Comparison of ENCODE assay signal across 9 cellular contexts in genomic region chr10:78977761-78978305, GRCh38.
DNase-seq lines count a peak whose midpoint lies in the region; ATAC-seq, FAIRE-seq and TF ChIP-seq lines count a peak whose summit lies in the region.
"Had no signal": no experiment of that assay in that cellular context is flagged by ENCODE, and none has a peak within 500 bp of the region (broad histone marks: within the 10 kb centered on the region; RNA-seq: fewer than 3 reads in every experiment).

No MANE protein-coding gene starts in this region.

- H3K4ac ChIP-seq in trophoblast cell (ENCODE audit: low read depth, low read length), result no peak overlapping the region

- no peak overlapping the region for H4K12ac ChIP-seq in trophoblast cell (ENCODE audit: low read depth, low read length)

- H3K9ac ChIP-seq in endothelial cell of umbilical vein (replicated peaks; ENCODE audit: extremely low read depth, insufficient read depth, low read length), result no peak overlapping the region
- H3K9ac ChIP-seq in trophoblast cell (ENCODE audit: low read length), result no peak overlapping the region

- no peak overlapping the region for H3K14ac ChIP-seq in trophoblast cell (ENCODE audit: low read length)

- DNase-seq in Caki2 (ENCODE audit: low read depth) (peak; percentile 92), NCI-H526 treated with DMSO at 0.1 percent for 48 hours (lab: John Stamatoyannopoulos, UW) (peak; percentile 14), endothelial cell of umbilical vein (ENCODE audit: low read depth, low spot score) (no peak), trophoblast cell (peak; percentile 65 to 71), pons (ENCODE audit: low spot score) (no peak), DMS 273 treated with DMSO at 0.1 percent for 48 hours (lab: John Stamatoyannopoulos, UW) (no peak), GM10248 (ENCODE audit: extremely low spot score) (no peak)
- DNase-seq: dermis blood vessel endothelial cell had no signal

- TF ChIP-seq CTCF in endothelial cell of umbilical vein (IDR thresholded peaks at IDR 0.05; ENCODE audit: extremely low read depth in 1 of 2, insufficient read depth in 1 of 2, low read depth in 1 of 2, low read length in 2 of 2) (no peak), GM10248 (IDR thresholded peaks at IDR 0.05; ENCODE audit: control extremely low read depth, extremely low read depth, low read depth, missing control alignments) (no peak)

- no TSS peak for BruUV-seq in endothelial cell of umbilical vein (replicated peaks; lab: Mats Ljungman, UMichigan)

- FAIRE-seq in endothelial cell of umbilical vein (lab: Jason Lieb, UNC), result no peak

- no peak overlapping the region for H3K4me3 ChIP-seq in endothelial cell of umbilical vein (replicated peaks in 1 of 3; ENCODE audit: insufficient read depth in 1 of 3, low read depth in 1 of 3, low read length in 3 of 3)
- H3K4me3 ChIP-seq in trophoblast cell (ENCODE audit: low read depth, low read length), result no peak overlapping the region

- H2AK5ac ChIP-seq in trophoblast cell (ENCODE audit: low read length), result peak overlapping the region; percentile 32

- H3K27ac ChIP-seq in endothelial cell of umbilical vein (ENCODE audit: insufficient read depth, low read depth, low read length), result no peak overlapping the region
- no peak overlapping the region for H3K27ac ChIP-seq in trophoblast cell (ENCODE audit: low read depth, low read length)

- H2BK120ac ChIP-seq in trophoblast cell (ENCODE audit: insufficient read depth, low read length, poor library complexity), result no peak overlapping the region

- H3K4me1 ChIP-seq in endothelial cell of umbilical vein (ENCODE audit: control insufficient read depth, extremely low read depth, insufficient read depth, low read length) (peaks cover 23% of the 10 kb centered on the region), trophoblast cell (ENCODE audit: control insufficient read depth in 1 of 2, insufficient read depth in 2 of 2, low read length in 2 of 2) (peaks cover 24 to 44% of the 10 kb centered on the region in 2 experiments)

- H3K18ac ChIP-seq in trophoblast cell (ENCODE audit: low read length), result no peak overlapping the region

- no peaks in the 10 kb centered on the region for H3K36me3 ChIP-seq in endothelial cell of umbilical vein (ENCODE audit: control insufficient read depth in 2 of 2, extremely low read depth in 1 of 2, insufficient read depth in 2 of 2, low read length in 2 of 2)
- no peaks in the 10 kb centered on the region for H3K36me3 ChIP-seq in trophoblast cell (ENCODE audit: control insufficient read depth in 1 of 2, insufficient read depth in 2 of 2, low read length in 2 of 2)

- intact Hi-C loops in endothelial cell of umbilical vein (cut with micrococcal nuclease), result no loop called here

- WGBS in trophoblast cell (ENCODE audit: extremely low coverage, insufficient coverage, insufficient read length), result no CpG with 5 or more reads among the region's 6 CpGs

- H3K23ac ChIP-seq in trophoblast cell (ENCODE audit: low read length), result no peak overlapping the region

- H4K20me1 ChIP-seq in endothelial cell of umbilical vein (replicated peaks; ENCODE audit: control insufficient read depth, extremely low read depth, insufficient read depth, low read length), result no peaks in the 10 kb centered on the region

- CTCF ChIA-PET in endothelial cell of umbilical vein (lab: Charles Lee) (interaction anchor here (0.7 to 0.8 kb wide), 2 partner anchors 18 to 675 kb away, joined by 3 to 5 read pairs; no protein-coding TSS in a partner anchor), GM10248 (lab: Yijun Ruan, JAX) (no interaction called here)

- H2AFZ ChIP-seq in endothelial cell of umbilical vein (ENCODE audit: low read depth, low read length) (peak overlapping the region; percentile 4), trophoblast cell (ENCODE audit: insufficient read depth, low read length, poor library complexity) (no peak overlapping the region)

- POLR2A ChIA-PET in endothelial cell of umbilical vein (lab: Charles Lee), result no interaction called here
- POLR2A ChIA-PET in GM10248 (lab: Yijun Ruan, JAX), result no interaction called here

- H2BK12ac ChIP-seq in trophoblast cell (ENCODE audit: low read length), result peak overlapping the region; percentile 17

- no peak overlapping the region for H4K91ac ChIP-seq in trophoblast cell (ENCODE audit: low read depth, low read length)

- H3K4me2 ChIP-seq in endothelial cell of umbilical vein (ENCODE audit: insufficient read depth, low read length) (no peak overlapping the region), trophoblast cell (ENCODE audit: low read length) (no peak overlapping the region)

- dilution Hi-C loops in endothelial cell of umbilical vein (cut with MboI; ENCODE audit: extremely low pct_ligation_motif_present, low sequenced_read_pairs), result no loop called here

- H3K27me3 ChIP-seq in endothelial cell of umbilical vein (ENCODE audit: control insufficient read depth in 2 of 2, insufficient read depth in 2 of 2, low read length in 2 of 2) (no peaks in the 10 kb centered on the region), trophoblast cell (ENCODE audit: insufficient read depth, low read length) (no peaks in the 10 kb centered on the region)

- no peak overlapping the region for H4K8ac ChIP-seq in trophoblast cell (ENCODE audit: low read depth, low read length)

- H3K9me3 ChIP-seq in endothelial cell of umbilical vein (replicated peaks; ENCODE audit: control insufficient read depth, insufficient read depth, low read length) (no peaks in the 10 kb centered on the region), trophoblast cell (ENCODE audit: insufficient read depth, low read depth, low read length) (no peaks in the 10 kb centered on the region)

- H3K79me1 ChIP-seq in trophoblast cell (ENCODE audit: low read length), result peaks cover 8% of the 10 kb centered on the region

- in situ Hi-C loops in Caki2 (cut with HindIII; ENCODE audit: low pct_unique_long_range_greater_than_20kb, low sequenced_read_pairs), result no loop called here

- H3K79me2 ChIP-seq in endothelial cell of umbilical vein (ENCODE audit: control insufficient read depth, insufficient read depth, low read length) (no peaks in the 10 kb centered on the region), trophoblast cell (ENCODE audit: control insufficient read depth, insufficient read depth, low read length, poor library complexity) (peaks cover 4% of the 10 kb centered on the region)

- ATAC-seq in GM18502 (IDR thresholded peaks at IDR 0.05; ENCODE audit: poor library complexity, unreplicated experiment), result no peak

- no peak overlapping the region for H2BK5ac ChIP-seq in trophoblast cell (ENCODE audit: low read depth, low read length, poor library complexity)

- H3K9me1 ChIP-seq in endothelial cell of umbilical vein (replicated peaks; ENCODE audit: control insufficient read depth, extremely low read depth, insufficient read depth, low read length), result no peaks in the 10 kb centered on the region

- no peak for TF ChIP-seq POLR2A in endothelial cell of umbilical vein (IDR thresholded peaks at IDR 0.05; ENCODE audit: low read depth, low read length)

TF ChIP-seq in endothelial cell of umbilical vein, 7 proteins besides CTCF, POLR2A, EP300 and RAD21:
- TF ChIP-seq JUN (IDR thresholded peaks at IDR 0.05; ENCODE audit: borderline replicate concordance, insufficient read depth, insufficient read length, low read depth), result no peak
- no peak for TF ChIP-seq GATA2 (IDR thresholded peaks at IDR 0.05; ENCODE audit: insufficient read depth, insufficient read length, low read depth, low read length)
- TF ChIP-seq MAX (IDR thresholded peaks at IDR 0.05; ENCODE audit: insufficient read depth, insufficient read length), result no peak
- no peak for TF ChIP-seq EZH2 (IDR thresholded peaks at IDR 0.05; ENCODE audit: borderline replicate concordance, low read depth, low read length, severe bottlenecking)

Comparison
In these comparisons a context has a peak if more than half of its experiments do, and no peak if none do; other contexts are left out.
1. DNase-seq: peak in Caki2 (single experiment), NCI-H526 treated with DMSO at 0.1 percent for 48 hours (single experiment) and trophoblast cell (2 of 2); none in endothelial cell of umbilical vein (single experiment), pons (single experiment), DMS 273 treated with DMSO at 0.1 percent for 48 hours (single experiment) and GM10248 (single experiment).